Comparison of ENCODE assay signal across 9 cellular contexts in genomic region chr7:152158801-152159587, GRCh38.
DNase-seq lines count a peak whose midpoint lies in the region; ATAC-seq and TF ChIP-seq lines count a peak whose summit lies in the region.
"Had no signal": no experiment of that assay in that cellular context is flagged by ENCODE, and none has a peak within 500 bp of the region (broad histone marks: within the 10 kb centered on the region; RNA-seq: fewer than 3 reads in every experiment).

No MANE protein-coding gene starts in this region.

- WGBS in lung, 2 donors, result 41 to 74% methylated on average over 11 of the region's 11 CpGs

- H3K9me3 ChIP-seq in lung (ENCODE audit: control insufficient read depth in 2 of 2, insufficient read depth in 1 of 2, low read length in 1 of 2) (no peaks in the 10 kb centered on the region), osteoblast (ENCODE audit: low read depth, low read length) (no peaks in the 10 kb centered on the region)
- H3K9me3 ChIP-seq: sigmoid colon had no signal

- H3K4me3 ChIP-seq in lung (no peak overlapping the region), osteoblast (ENCODE audit: insufficient read depth, low read length) (no peak overlapping the region)
- H3K4me3 ChIP-seq: sigmoid colon had no signal

- no peaks in the 10 kb centered on the region for H3K27me3 Mint-ChIP-seq in progenitor cell of endocrine pancreas

- H3K79me2 ChIP-seq in osteoblast (ENCODE audit: insufficient read depth, low read length), result no peaks in the 10 kb centered on the region

- in situ Hi-C loops in KBM-7 (cut with MboI; ENCODE audit: low pct_unique_long_range_greater_than_20kb, low sequenced_read_pairs), result no loop called here

- H3K4me3 Mint-ChIP-seq in progenitor cell of endocrine pancreas (ENCODE audit: low read depth), result no peak overlapping the region

- DNase-seq in KBM-7, result peak; percentile 37
- DNase-seq in lung (ENCODE audit: low spot score), result no peak
- no peak for DNase-seq in middle frontal gyrus (ENCODE audit: extremely low spot score, low spot score)
- no peak for DNase-seq in progenitor cell of endocrine pancreas (ENCODE audit: low spot score, unreplicated experiment)
- no peak for DNase-seq in osteoblast (ENCODE audit: insufficient read length, low spot score, missing footprints)
- DNase-seq in left lobe of liver (ENCODE audit: low spot score), result no peak
- DNase-seq: sigmoid colon had no signal

- no peaks in the 10 kb centered on the region for H3K9me3 Mint-ChIP-seq in progenitor cell of endocrine pancreas (ENCODE audit: low read depth)

- no peak overlapping the region for H2AFZ ChIP-seq in osteoblast (ENCODE audit: low read length)

- ATAC-seq in GM18858 (IDR thresholded peaks at IDR 0.05; ENCODE audit: unreplicated experiment), result peak; percentile 88
- peak; percentile 89 for ATAC-seq in GM21786 (IDR thresholded peaks at IDR 0.05; ENCODE audit: unreplicated experiment)
- peak; percentile 47 for ATAC-seq in lung (ENCODE audit: insufficient read depth, low FRiP score)
- no peak for ATAC-seq in left lobe of liver

- TF ChIP-seq CTCF in lung (IDR thresholded peaks at IDR 0.05; ENCODE audit: control extremely low read depth, extremely low read depth), result no peak
- no peak for TF ChIP-seq CTCF in progenitor cell of endocrine pancreas (IDR thresholded peaks at IDR 0.05; ENCODE audit: unreplicated experiment)
- no peak for TF ChIP-seq CTCF in osteoblast (IDR thresholded peaks at IDR 0.05; ENCODE audit: extremely low read depth, low read depth, low read length)

- H3K36me3 ChIP-seq in lung (ENCODE audit: control insufficient read depth in 2 of 2, insufficient read depth in 2 of 2, low read length in 2 of 2), result peaks cover 35 to 57% of the 10 kb centered on the region in 2 donors
- H3K36me3 ChIP-seq in osteoblast (ENCODE audit: insufficient read depth, low read length), result peaks cover 75% of the 10 kb centered on the region

- no peaks in the 10 kb centered on the region for H4K20me1 ChIP-seq in osteoblast (ENCODE audit: insufficient read depth, low read length)

- no peaks in the 10 kb centered on the region for H3K4me1 Mint-ChIP-seq in progenitor cell of endocrine pancreas (ENCODE audit: low read depth)

- H3K4me2 ChIP-seq in osteoblast (ENCODE audit: insufficient read depth, low read length), result no peak overlapping the region

- H3K27ac ChIP-seq in lung (ENCODE audit: low read depth in 1 of 2, low read length in 1 of 2) (no peak overlapping the region), osteoblast (ENCODE audit: low read depth, low read length) (no peak overlapping the region)
- H3K27ac ChIP-seq: sigmoid colon had no signal

- no peak overlapping the region for H3K27ac Mint-ChIP-seq in progenitor cell of endocrine pancreas

- H3K27me3 ChIP-seq in lung (ENCODE audit: control insufficient read depth, insufficient read depth), result no peaks in the 10 kb centered on the region
- H3K27me3 ChIP-seq in osteoblast (ENCODE audit: insufficient read depth, low read length), result no peaks in the 10 kb centered on the region
- H3K27me3 ChIP-seq: sigmoid colon had no signal

- peaks cover 39% of the 10 kb centered on the region for H3K36me3 Mint-ChIP-seq in progenitor cell of endocrine pancreas (ENCODE audit: insufficient read depth)

- peaks cover 0 to 3% of the 10 kb centered on the region in 2 donors for H3K4me1 ChIP-seq in lung (ENCODE audit: control insufficient read depth in 2 of 2, insufficient read depth in 2 of 2, low read length in 2 of 2)
- no peaks in the 10 kb centered on the region for H3K4me1 ChIP-seq in osteoblast (ENCODE audit: insufficient read depth, low read length)
